ENCODE assay signal across 22 cellular contexts in genomic region chr11:133699071-133699470, GRCh38.
"Had no signal": no experiment of that assay in that cellular context is flagged by ENCODE, and none has a peak within 500 bp of the region (broad histone marks: within the 10 kb centered on the region; RNA-seq: fewer than 3 reads in every experiment).

No MANE protein-coding gene starts in this region.

- H3K27me3 ChIP-seq: colonic mucosa, esophagus squamous epithelium, foreskin keratinocyte, gastrocnemius medialis, gastroesophageal sphincter, heart left ventricle had no signal

- H3K9me3 ChIP-seq: colonic mucosa, esophagus squamous epithelium, gastrocnemius medialis, gastroesophageal sphincter, heart left ventricle had no signal

- H3K4me3 ChIP-seq: colonic mucosa, coronary artery, dorsolateral prefrontal cortex, esophagus squamous epithelium, gastrocnemius medialis, gastroesophageal sphincter, heart left ventricle had no signal

- ATAC-seq: effector memory CD8-positive, alpha-beta T cell; esophagus mucosa; foreskin keratinocyte; gastrocnemius medialis; gastroesophageal sphincter had no signal

- H3K4me1 ChIP-seq: colonic mucosa, esophagus squamous epithelium, foreskin keratinocyte, gastroesophageal sphincter had no signal

- H3K27ac ChIP-seq: colonic mucosa, coronary artery, dorsolateral prefrontal cortex, epithelial cell of prostate, esophagus squamous epithelium, foreskin keratinocyte, gastrocnemius medialis, gastroesophageal sphincter had no signal

- DNase-seq: colonic mucosa; cortex of kidney; dermis blood vessel endothelial cell; dorsolateral prefrontal cortex; effector CD4-positive, alpha-beta T cell; effector CD8-positive, alpha-beta T cell; effector memory CD4-positive, alpha-beta T cell; effector memory CD8-positive, alpha-beta T cell; endodermal cell; erythroblast; esophagus squamous epithelium; foreskin fibroblast; foreskin keratinocyte; foreskin melanocyte; gastrocnemius medialis; glutamatergic neuron; head of caudate nucleus; heart left ventricle had no signal

- H3K36me3 ChIP-seq: colonic mucosa, esophagus squamous epithelium, gastrocnemius medialis, gastroesophageal sphincter, heart left ventricle had no signal
